ENCODE assay signal across 31 cellular contexts in genomic region chr9:131594906-131595675, GRCh38. TPM values are rescaled to one million over a fixed set of nuclear protein-coding genes. Genes with fewer than 3 reads are reported as not detected.
A peak's percentile ranks its signal among the peaks of the same experiment; 100 is the strongest.
DNase-seq lines count a peak whose midpoint lies in the region; ATAC-seq, FAIRE-seq and TF ChIP-seq lines count a peak whose summit lies in the region.
"Had no signal": no experiment of that assay in that cellular context is flagged by ENCODE, and none has a peak within 500 bp of the region (broad histone marks: within the 10 kb centered on the region; RNA-seq: fewer than 3 reads in every experiment).

No MANE protein-coding gene starts in this region.

- H3K27me3 ChIP-seq in BLaER1 (no peaks in the 10 kb centered on the region), neutrophil (no peaks in the 10 kb centered on the region), pancreas (no peaks in the 10 kb centered on the region)
- H3K27me3 ChIP-seq: adrenal gland, esophagus squamous epithelium, left lung, Peyer's patch, upper lobe of right lung had no signal

- peaks cover 92% of the 10 kb centered on the region for H3K36me3 Mint-ChIP-seq in activated T-helper 17 cell treated with anti-CD3 and anti-CD28 coated beads, Interleukin-2, amount 50 U/mL, for 72 hours (ENCODE audit: low read depth)

- H3K4me3 Mint-ChIP-seq in activated T-helper 17 cell treated with anti-CD3 and anti-CD28 coated beads, Interleukin-2, amount 50 U/mL, for 72 hours, result no peak overlapping the region
- H3K4me3 Mint-ChIP-seq: activated CD4-positive, alpha-beta T cell treated with anti-CD3 and anti-CD28 coated beads, Interleukin-2, amount 10 ng/mL, durations not matched to agents 24 days and 14 days; brain; HFFc6; immature natural killer cell; naive thymus-derived CD4-positive, alpha-beta T cell; T-helper 1 cell treated with Interleukin-12 subunit alpha and Interleukin-12 subunit beta and Interleukin-4 antibody, amounts not matched to agents 30 μg/mL and 1 μg/mL, for 36 hours had no signal

- intact Hi-C loops in pancreas (cut with DNase I), result no loop called here

- H3K27me3 Mint-ChIP-seq in activated T-helper 17 cell treated with anti-CD3 and anti-CD28 coated beads, Interleukin-2, amount 50 U/mL, for 72 hours, result no peaks in the 10 kb centered on the region
- H3K27me3 Mint-ChIP-seq: activated CD4-positive, alpha-beta T cell treated with anti-CD3 and anti-CD28 coated beads, Interleukin-2, amount 10 ng/mL, durations not matched to agents 24 days and 14 days; naive thymus-derived CD4-positive, alpha-beta T cell had no signal

- H3K4me3 ChIP-seq in BLaER1, result no peak overlapping the region
- H3K4me3 ChIP-seq in neutrophil (ENCODE audit: low read depth in 1 of 2, low read length in 1 of 2), result no peak overlapping the region
- H3K4me3 ChIP-seq in pancreas, result no peak overlapping the region
- H3K4me3 ChIP-seq: adrenal gland, esophagus squamous epithelium, left lung, Peyer's patch, upper lobe of right lung had no signal

- no peak for FAIRE-seq in pancreas (lab: Jason Lieb, UNC)
- FAIRE-seq: frontal cortex, GM18507 had no signal

- peaks cover 68% of the 10 kb centered on the region for H3K4me1 ChIP-seq in BLaER1
- peaks cover 65 to 66% of the 10 kb centered on the region in 2 experiments for H3K4me1 ChIP-seq in neutrophil (ENCODE audit: control insufficient read depth in 1 of 2, insufficient read depth in 1 of 2, low read depth in 1 of 2, low read length in 1 of 2)
- no peaks in the 10 kb centered on the region for H3K4me1 ChIP-seq in pancreas
- H3K4me1 ChIP-seq: adrenal gland, parathyroid adenoma had no signal

- H3K4me2 ChIP-seq in BLaER1, result peak overlapping the region; percentile 73

- H3K9me3 ChIP-seq in BLaER1, result no peaks in the 10 kb centered on the region
- no peaks in the 10 kb centered on the region for H3K9me3 ChIP-seq in neutrophil
- no peaks in the 10 kb centered on the region for H3K9me3 ChIP-seq in pancreas
- H3K9me3 ChIP-seq: adrenal gland, esophagus squamous epithelium, left lung, Peyer's patch, upper lobe of right lung had no signal

- H3K27ac ChIP-seq in BLaER1 (peak overlapping the region; percentile 44), neutrophil (peak overlapping the region; percentile 36), pancreas (no peak overlapping the region)
- H3K27ac ChIP-seq: adrenal gland, esophagus squamous epithelium, parathyroid adenoma, Peyer's patch, upper lobe of right lung had no signal

- ATAC-seq in activated T-helper 17 cell treated with anti-CD3 and anti-CD28 coated beads, Interleukin-2, amount 50 U/mL, for 72 hours (replicated peaks), result no peak
- ATAC-seq in pancreas (no peak), HG02798 (IDR thresholded peaks at IDR 0.05; ENCODE audit: poor library complexity, unreplicated experiment) (no peak)
- ATAC-seq: left lung; naive thymus-derived CD4-positive, alpha-beta T cell; sciatic nerve; upper lobe of right lung had no signal

- 88 to 89% methylated on average over 20 of the region's 20 CpGs for WGBS in pancreas, 2 donors

- peaks cover 11% of the 10 kb centered on the region for H3K4me1 Mint-ChIP-seq in activated T-helper 17 cell treated with anti-CD3 and anti-CD28 coated beads, Interleukin-2, amount 50 U/mL, for 72 hours
- H3K4me1 Mint-ChIP-seq: brain had no signal

- H3K9ac ChIP-seq in BLaER1, result peak overlapping the region; percentile 9; the same call in 1 of the 2 replicates
- H3K9ac ChIP-seq: parathyroid adenoma had no signal

- TF ChIP-seq CTCF in neutrophil (IDR thresholded peaks at IDR 0.05), result no peak
- TF ChIP-seq CTCF in pancreas (IDR thresholded peaks at IDR 0.05), result no peak

- DNase-seq in CD1c-positive myeloid dendritic cell (ENCODE audit: extremely low spot score) (peak; percentile 70), T-helper 2 cell (no peak), pancreas (no peak), DMS53 (lab: John Stamatoyannopoulos, UW) (no peak)
- DNase-seq: activated CD4-positive, alpha-beta T cell treated with anti-CD3 and anti-CD28 coated beads, Interleukin-2, amount 10 ng/mL, durations not matched to agents 24 days and 14 days; adrenal gland; effector CD8-positive, alpha-beta T cell; esophagus squamous epithelium; GF-D8; HFFc6; hippocampal formation; immature natural killer cell; KG1; naive thymus-derived CD4-positive, alpha-beta T cell; NCI-H1436 treated with DMSO at 0.1 percent for 48 hours; NCI-H524; NK-92 treated with Interleukin-12 subunit alpha and Interleukin-12 subunit beta, amount 100 ng/mL, for 24 hours; Peyer's patch; upper lobe of right lung had no signal

- H3K27ac Mint-ChIP-seq in activated T-helper 17 cell treated with anti-CD3 and anti-CD28 coated beads, Interleukin-2, amount 50 U/mL, for 72 hours, result peak overlapping the region; percentile 36
- H3K27ac Mint-ChIP-seq: activated CD4-positive, alpha-beta T cell treated with anti-CD3 and anti-CD28 coated beads, Interleukin-2, amount 10 ng/mL, durations not matched to agents 24 days and 14 days; HFFc6; T-helper 1 cell treated with Interleukin-12 subunit alpha and Interleukin-12 subunit beta and Interleukin-4 antibody, amounts not matched to agents 30 μg/mL and 1 μg/mL, for 36 hours had no signal

- H3K9me3 Mint-ChIP-seq in activated T-helper 17 cell treated with anti-CD3 and anti-CD28 coated beads, Interleukin-2, amount 50 U/mL, for 72 hours, result no peaks in the 10 kb centered on the region
- H3K9me3 Mint-ChIP-seq: activated CD4-positive, alpha-beta T cell treated with anti-CD3 and anti-CD28 coated beads, Interleukin-2, amount 10 ng/mL, durations not matched to agents 24 days and 14 days; brain; HFFc6; immature natural killer cell; naive thymus-derived CD4-positive, alpha-beta T cell; T-helper 1 cell treated with Interleukin-12 subunit alpha and Interleukin-12 subunit beta and Interleukin-4 antibody, amounts not matched to agents 30 μg/mL and 1 μg/mL, for 36 hours had no signal

- peaks cover 89% of the 10 kb centered on the region for H4K20me1 ChIP-seq in BLaER1

- H3K36me3 ChIP-seq in BLaER1, result peaks cover 68% of the 10 kb centered on the region
- peaks cover 64% of the 10 kb centered on the region for H3K36me3 ChIP-seq in neutrophil
- H3K36me3 ChIP-seq in pancreas, result peaks cover 3 to 57% (median 16%) of the 10 kb centered on the region in 3 donors

RNA-seq across cellular contexts. Expression of gene PRRT1B, which starts 49.8 kb away (rescaled TPM):
- not detected for total RNA-seq in activated T-helper 17 cell treated with anti-CD3 and anti-CD28 coated beads, Interleukin-2, amount 50 U/mL, for 72 hours
- total RNA-seq in pancreas, result 1 to 10 TPM; 2.3 to 4.1 (median 3.2) TPM
- 1 to 10 TPM; 2.5 to 5.0 TPM for polyA plus RNA-seq in pancreas
- total RNA-seq: activated CD4-positive, alpha-beta T cell treated with anti-CD3 and anti-CD28 coated beads, Interleukin-2, amount 10 ng/mL, durations not matched to agents 24 days and 14 days; adrenal gland; esophagus squamous epithelium; frontal cortex; HFFc6; naive thymus-derived CD4-positive, alpha-beta T cell; sciatic nerve; SK-MEL-5 had no signal
- polyA plus RNA-seq: adrenal gland; immature natural killer cell; naive thymus-derived CD4-positive, alpha-beta T cell had no signal

Comparison
In these comparisons a context has a peak if more than half of its experiments do, and no peak if none do; other contexts are left out.
1. H3K27ac ChIP-seq: peak in BLaER1 (single experiment) and neutrophil (single experiment); none in pancreas (0 of 4).